12 cellular contexts compared by ENCODE assay signal in the genomic region with DNA sequence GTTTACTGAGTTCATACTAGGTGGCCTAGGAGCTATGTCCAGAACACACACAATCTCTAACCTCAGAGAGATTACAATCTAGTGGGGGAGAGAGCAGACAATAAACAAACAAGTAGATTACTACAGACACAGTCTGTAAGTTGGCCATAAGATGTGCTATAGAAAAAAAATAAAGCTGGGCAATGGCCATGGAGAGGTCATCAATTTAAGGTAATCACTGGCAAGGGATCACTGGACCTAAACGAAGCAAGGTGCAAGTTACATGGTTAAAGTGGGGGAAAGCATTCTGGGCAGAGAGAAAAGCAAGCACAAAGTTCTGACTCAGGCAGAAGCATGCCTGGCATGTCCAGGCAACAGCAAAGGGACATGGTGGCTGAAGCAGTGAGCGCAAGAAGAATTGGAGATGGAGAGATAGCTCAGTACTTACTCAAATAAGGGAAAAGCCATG.
DNase-seq lines count a peak whose midpoint lies in the region; ATAC-seq, FAIRE-seq and TF ChIP-seq lines count a peak whose summit lies in the region.
"Had no signal": no experiment of that assay in that cellular context is flagged by ENCODE, and none has a peak within 500 bp of the region (broad histone marks: within the 10 kb centered on the region; RNA-seq: fewer than 3 reads in every experiment).

No MANE protein-coding gene starts in this region.

- peak overlapping the region; percentile 19 for H3K27ac Mint-ChIP-seq in neural progenitor cell

- H3K27ac ChIP-seq in foreskin keratinocyte (peak overlapping the region; percentile 14), neural progenitor cell (no peak overlapping the region)
- H3K27ac ChIP-seq: esophagus squamous epithelium, upper lobe of right lung had no signal

- peaks cover 74% of the 10 kb centered on the region for H3K4me1 Mint-ChIP-seq in neural progenitor cell

- ATAC-seq in foreskin keratinocyte (peak; percentile 31), HG02938 (IDR thresholded peaks at IDR 0.05; ENCODE audit: unreplicated experiment) (no peak), left lobe of liver (no peak)

- H3K4me2 ChIP-seq in neural progenitor cell: peak overlapping the region; percentile 59

- no peaks in the 10 kb centered on the region for H3K9me3 ChIP-seq in neural progenitor cell (ENCODE audit: low read depth)
- H3K9me3 ChIP-seq: esophagus squamous epithelium, upper lobe of right lung had no signal

- no peaks in the 10 kb centered on the region for H3K36me3 ChIP-seq in neural progenitor cell
- H3K36me3 ChIP-seq: esophagus squamous epithelium, upper lobe of right lung had no signal

- H3F3A ChIP-seq in neural progenitor cell (ENCODE audit: low read depth): peaks cover 20% of the 10 kb centered on the region

- DNase-seq in EL: peak; percentile 52
- peak; percentile 48 for DNase-seq in RCC 7860 (ENCODE audit: low spot score)
- DNase-seq in foreskin keratinocyte: peak in 1 of 2 donors; percentile 45
- no peak for DNase-seq in neural progenitor cell (ENCODE audit: low spot score)
- no peak for DNase-seq in DMS79 treated with DMSO at 0.1 percent for 48 hours (lab: John Stamatoyannopoulos, UW)
- DNase-seq in HT-29 (ENCODE audit: low spot score): no peak
- DNase-seq in left lobe of liver (ENCODE audit: low spot score): no peak
- DNase-seq: activated CD8-positive, alpha-beta memory T cell treated with anti-CD3 and anti-CD28 coated beads, Interleukin-2, amount 50 U/mL, for 4 hours; esophagus squamous epithelium; NCI-H1694; upper lobe of right lung had no signal

- no peak overlapping the region for H3K4me3 ChIP-seq in neural progenitor cell
- H3K4me3 ChIP-seq: esophagus squamous epithelium, upper lobe of right lung had no signal

- peaks cover 23% of the 10 kb centered on the region for H3K4me1 ChIP-seq in foreskin keratinocyte
- H3K4me1 ChIP-seq in neural progenitor cell: peaks cover 45% of the 10 kb centered on the region

- H4K20me1 ChIP-seq in neural progenitor cell (ENCODE audit: low read depth): peaks cover 98% of the 10 kb centered on the region

- peaks cover 100% of the 10 kb centered on the region for H3K79me2 ChIP-seq in neural progenitor cell (ENCODE audit: low read depth)

- no peaks in the 10 kb centered on the region for H3K36me3 Mint-ChIP-seq in neural progenitor cell

- no peaks in the 10 kb centered on the region for H3K27me3 ChIP-seq in foreskin keratinocyte
- no peaks in the 10 kb centered on the region for H3K27me3 ChIP-seq in neural progenitor cell
- H3K27me3 ChIP-seq: esophagus squamous epithelium, upper lobe of right lung had no signal

- no peak overlapping the region for H3K9ac ChIP-seq in neural progenitor cell

- H3K4me3 Mint-ChIP-seq in neural progenitor cell: no peak overlapping the region

- FAIRE-seq in RCC 7860 (lab: Jason Lieb, UNC): peak; percentile 26

- H3K27me3 Mint-ChIP-seq in neural progenitor cell (ENCODE audit: insufficient read depth, low read depth): peaks cover 2% of the 10 kb centered on the region

- H3K9me3 Mint-ChIP-seq in neural progenitor cell: no peaks in the 10 kb centered on the region

- TF ChIP-seq CTCF in foreskin keratinocyte (conservative IDR thresholded peaks at IDR 0.05): no peak
- TF ChIP-seq CTCF in neural progenitor cell (IDR thresholded peaks at IDR 0.05): no peak

- no peak overlapping the region for H2AFZ ChIP-seq in neural progenitor cell (replicated peaks)

Comparison
In these comparisons a context has a peak if more than half of its experiments do, and no peak if none do; other contexts are left out.
1. DNase-seq: peak in EL (single experiment) and RCC 7860 (single experiment); none in neural progenitor cell (single experiment), DMS79 treated with DMSO at 0.1 percent for 48 hours (single experiment), HT-29 (single experiment) and left lobe of liver (single experiment).